27 cellular contexts compared by ENCODE assay signal in genomic region chr18:62418258-62418657, GRCh38.
DNase-seq lines count a peak whose midpoint lies in the region; ATAC-seq and TF ChIP-seq lines count a peak whose summit lies in the region.
"Had no signal": no experiment of that assay in that cellular context is flagged by ENCODE, and none has a peak within 500 bp of the region (broad histone marks: within the 10 kb centered on the region; RNA-seq: fewer than 3 reads in every experiment).

No MANE protein-coding gene starts in this region.

- no peaks in the 10 kb centered on the region for H3K9me3 ChIP-seq in naive thymus-derived CD4-positive, alpha-beta T cell (ENCODE audit: control insufficient read depth in 2 of 3, low read length in 3 of 3)
- no peaks in the 10 kb centered on the region for H3K9me3 ChIP-seq in effector memory CD4-positive, alpha-beta T cell (ENCODE audit: control insufficient read depth, low read length)
- H3K9me3 ChIP-seq: pancreas, SJCRH30, tibial nerve had no signal

- H3K4me1 ChIP-seq in naive thymus-derived CD4-positive, alpha-beta T cell (ENCODE audit: control insufficient read depth in 2 of 2, insufficient read depth in 2 of 2, low read length in 2 of 2) = peaks cover 13 to 21% of the 10 kb centered on the region in 2 donors
- H3K4me1 ChIP-seq in effector memory CD4-positive, alpha-beta T cell (ENCODE audit: control insufficient read depth, insufficient read depth, low read length, poor library complexity, severe bottlenecking) = no peaks in the 10 kb centered on the region
- H3K4me1 ChIP-seq: SJCRH30 had no signal

- intact Hi-C loops in activated CD4-positive, alpha-beta memory T cell treated with anti-CD3 and anti-CD28 coated beads for 36 hours (cut with micrococcal nuclease) = no loop called here
- intact Hi-C loops in naive thymus-derived CD4-positive, alpha-beta T cell (cut with micrococcal nuclease) = no loop called here

- no peak for DNase-seq in activated T-cell treated with anti-CD3 and anti-CD28 coated beads, Interleukin-2, amount 50 U/mL, for 72 hours
- no peak for DNase-seq in activated T-cell treated with anti-CD3 and anti-CD28 coated beads, Interleukin-2, amount 50 U/mL, for 48 hours
- DNase-seq in GM12865 (ENCODE audit: low read depth) (peak; percentile 28), dedifferentiated amniotic fluid mesenchymal stem cell (ENCODE audit: extremely low spot score) (no peak)
- peak; percentile 25 for DNase-seq in activated CD4-positive, alpha-beta memory T cell treated with anti-CD3 and anti-CD28 coated beads for 36 hours
- DNase-seq in naive thymus-derived CD4-positive, alpha-beta T cell = peak in 7 of 9 donors; percentile 22 to 44 (median 34)
- DNase-seq in effector memory CD4-positive, alpha-beta T cell = no peak
- DNase-seq: activated CD4-positive, CD25-positive, alpha-beta regulatory T cell; activated effector memory CD4-positive, alpha-beta T cell treated with anti-CD3 and anti-CD28 coated beads, Interleukin-2, amount 50 U/mL, for 16 hours; anterior cingulate cortex; DMS53; foreskin melanocyte; KG1; MM.1S; NCI-H1417; NCI-H345; pancreas; SJCRH30; stimulated activated CD4-positive, alpha-beta T cell treated with anti-CD3 and anti-CD28 coated beads, Interleukin-1b, Interleukin-23, amount 100 ng/mL, for 48 hours had no signal

- CTCF ChIA-PET in activated CD4-positive, alpha-beta memory T cell treated with anti-CD3 and anti-CD28 coated beads for 36 hours (lab: Charles Lee) = interaction anchor here (1.7 kb wide), 1 partner anchor 8 kb away, joined by 5 read pairs; no protein-coding TSS in a partner anchor
- CTCF ChIA-PET in naive thymus-derived CD4-positive, alpha-beta T cell (lab: Charles Lee) = interaction anchor here (0.7 to 1.1 kb wide), 3 partner anchors 13 to 118 kb away, joined by 3 to 4 read pairs (median 3); no protein-coding TSS in a partner anchor

- H3K4me3 ChIP-seq in GM12865 (ENCODE audit: low read depth, low read length) = no peak overlapping the region
- no peak overlapping the region for H3K4me3 ChIP-seq in naive thymus-derived CD4-positive, alpha-beta T cell (ENCODE audit: low read length)
- no peak overlapping the region for H3K4me3 ChIP-seq in effector memory CD4-positive, alpha-beta T cell (ENCODE audit: insufficient read depth, low read depth, low read length, poor library complexity, severe bottlenecking)
- H3K4me3 ChIP-seq: coronary artery, hepatocyte, lung, pancreas, SJCRH30, smooth muscle cell, tibial nerve had no signal

- TF ChIP-seq CTCF in GM12865 (IDR thresholded peaks at IDR 0.05; ENCODE audit: insufficient read depth, low read depth, low read length, missing control alignments) = no peak

- no peak overlapping the region for H3K27ac ChIP-seq in naive thymus-derived CD4-positive, alpha-beta T cell (ENCODE audit: low read depth, low read length)
- H3K27ac ChIP-seq in effector memory CD4-positive, alpha-beta T cell (ENCODE audit: insufficient read depth, low read length, poor library complexity, severe bottlenecking) = no peak overlapping the region
- H3K27ac ChIP-seq: coronary artery, hepatocyte, pancreas, SJCRH30, tibial nerve had no signal

- POLR2A ChIA-PET in activated CD4-positive, alpha-beta memory T cell treated with anti-CD3 and anti-CD28 coated beads for 36 hours (lab: Charles Lee) = no interaction called here
- POLR2A ChIA-PET in naive thymus-derived CD4-positive, alpha-beta T cell (lab: Charles Lee) = interaction anchor here (0.9 to 1.6 kb wide), 3 partner anchors 7 to 108 kb away, joined by 3 to 5 read pairs (median 3); partner anchors contain the start of gene ZCCHC2

- peaks cover 7 to 8% of the 10 kb centered on the region in 2 donors for H3K36me3 Mint-ChIP-seq in activated T-cell treated with anti-CD3 and anti-CD28 coated beads, Interleukin-2, amount 50 U/mL, for 72 hours (ENCODE audit: insufficient read depth in 2 of 2)
- peaks cover 2% of the 10 kb centered on the region for H3K36me3 Mint-ChIP-seq in activated CD4-positive, alpha-beta memory T cell treated with anti-CD3 and anti-CD28 coated beads for 36 hours
- peaks cover 0 to 26% (median 0%) of the 10 kb centered on the region in 5 donors for H3K36me3 Mint-ChIP-seq in naive thymus-derived CD4-positive, alpha-beta T cell

- H3K36me3 ChIP-seq in naive thymus-derived CD4-positive, alpha-beta T cell (ENCODE audit: control insufficient read depth in 2 of 3, insufficient read depth in 3 of 3, low read length in 3 of 3) = no peaks in the 10 kb centered on the region
- no peaks in the 10 kb centered on the region for H3K36me3 ChIP-seq in effector memory CD4-positive, alpha-beta T cell (ENCODE audit: control insufficient read depth, insufficient read depth, low read length)
- H3K36me3 ChIP-seq: pancreas, SJCRH30, tibial nerve had no signal

- H3K27me3 ChIP-seq in naive thymus-derived CD4-positive, alpha-beta T cell (ENCODE audit: control insufficient read depth in 2 of 2, insufficient read depth in 2 of 2, low read length in 2 of 2) = no peaks in the 10 kb centered on the region
- no peaks in the 10 kb centered on the region for H3K27me3 ChIP-seq in effector memory CD4-positive, alpha-beta T cell (replicated peaks; ENCODE audit: control insufficient read depth, insufficient read depth, low read length, poor library complexity, severe bottlenecking)
- H3K27me3 ChIP-seq: pancreas, SJCRH30, tibial nerve had no signal

- H3K9me3 Mint-ChIP-seq in activated T-cell treated with anti-CD3 and anti-CD28 coated beads, Interleukin-2, amount 50 U/mL, for 72 hours = peaks cover 4 to 6% of the 10 kb centered on the region in 2 donors
- peaks cover 2% of the 10 kb centered on the region for H3K9me3 Mint-ChIP-seq in activated CD4-positive, alpha-beta memory T cell treated with anti-CD3 and anti-CD28 coated beads for 36 hours
- H3K9me3 Mint-ChIP-seq in naive thymus-derived CD4-positive, alpha-beta T cell = peaks cover 0 to 13% (median 0%) of the 10 kb centered on the region in 11 donors

- H3K4me3 Mint-ChIP-seq in activated T-cell treated with anti-CD3 and anti-CD28 coated beads, Interleukin-2, amount 50 U/mL, for 72 hours = peak overlapping the region in 1 of 2 donors; percentile 46
- H3K4me3 Mint-ChIP-seq in activated CD4-positive, alpha-beta memory T cell treated with anti-CD3 and anti-CD28 coated beads for 36 hours = no peak overlapping the region
- peak overlapping the region in 8 of 10 donors; percentile 44 to 62 (median 58) for H3K4me3 Mint-ChIP-seq in naive thymus-derived CD4-positive, alpha-beta T cell
- H3K4me3 Mint-ChIP-seq: B cell had no signal

- peaks cover 51% of the 10 kb centered on the region for H3K4me1 Mint-ChIP-seq in activated T-cell treated with anti-CD3 and anti-CD28 coated beads, Interleukin-2, amount 50 U/mL, for 72 hours (ENCODE audit: low read depth)
- peaks cover 39% of the 10 kb centered on the region for H3K4me1 Mint-ChIP-seq in activated CD4-positive, alpha-beta memory T cell treated with anti-CD3 and anti-CD28 coated beads for 36 hours (ENCODE audit: low read depth)
- H3K4me1 Mint-ChIP-seq in naive thymus-derived CD4-positive, alpha-beta T cell = peaks cover 19 to 63% (median 41%) of the 10 kb centered on the region in 7 donors

- peak overlapping the region; percentile 39 for H3K27ac Mint-ChIP-seq in activated T-cell treated with anti-CD3 and anti-CD28 coated beads, Interleukin-2, amount 50 U/mL, for 72 hours
- no peak overlapping the region for H3K27ac Mint-ChIP-seq in activated CD4-positive, alpha-beta memory T cell treated with anti-CD3 and anti-CD28 coated beads for 36 hours
- H3K27ac Mint-ChIP-seq in naive thymus-derived CD4-positive, alpha-beta T cell = peak overlapping the region; percentile 23 to 77 (median 70)
- H3K27ac Mint-ChIP-seq: B cell had no signal

- H3K27me3 Mint-ChIP-seq in activated T-cell treated with anti-CD3 and anti-CD28 coated beads, Interleukin-2, amount 50 U/mL, for 72 hours (ENCODE audit: low read depth) = peaks cover under 1% of the 10 kb centered on the region
- peaks cover 11% of the 10 kb centered on the region for H3K27me3 Mint-ChIP-seq in activated CD4-positive, alpha-beta memory T cell treated with anti-CD3 and anti-CD28 coated beads for 36 hours
- peaks cover 0 to 4% (median 0%) of the 10 kb centered on the region in 5 donors for H3K27me3 Mint-ChIP-seq in naive thymus-derived CD4-positive, alpha-beta T cell

- ATAC-seq in activated T-cell treated with anti-CD3 and anti-CD28 coated beads, Interleukin-2, amount 50 U/mL, for 72 hours (replicated peaks in 1 of 2) = no peak
- no peak for ATAC-seq in naive thymus-derived CD4-positive, alpha-beta T cell
- ATAC-seq: esophagus mucosa, HCT116, pancreas had no signal

Comparison
In these comparisons a context has a peak if more than half of its experiments do, and no peak if none do; other contexts are left out.
1. DNase-seq: peak in GM12865 (single experiment), activated CD4-positive, alpha-beta memory T cell treated with anti-CD3 and anti-CD28 coated beads for 36 hours (single experiment) and naive thymus-derived CD4-positive, alpha-beta T cell (7 of 9); none in activated T-cell treated with anti-CD3 and anti-CD28 coated beads, Interleukin-2, amount 50 U/mL, for 72 hours (0 of 2), activated T-cell treated with anti-CD3 and anti-CD28 coated beads, Interleukin-2, amount 50 U/mL, for 48 hours (0 of 2), effector memory CD4-positive, alpha-beta T cell (0 of 3) and dedifferentiated amniotic fluid mesenchymal stem cell (single experiment).